19 cellular contexts compared by ENCODE assay signal in genomic region chr22:48781868-48782267, GRCh38.
"Had no signal": no experiment of that assay in that cellular context is flagged by ENCODE, and none has a peak within 500 bp of the region (broad histone marks: within the 10 kb centered on the region; RNA-seq: fewer than 3 reads in every experiment).

No MANE protein-coding gene starts in this region.

- H3K4me3 Mint-ChIP-seq: immature natural killer cell, naive B cell, nephron had no signal

- H3K27ac Mint-ChIP-seq: immature natural killer cell, naive B cell, nephron had no signal

- H3K27me3 ChIP-seq: dorsolateral prefrontal cortex, foreskin keratinocyte, left lung, neutrophil, right atrium auricular region had no signal

- H3K4me3 ChIP-seq: dorsolateral prefrontal cortex, esophagus squamous epithelium, left lung, lower lobe of right lung, right atrium auricular region, smooth muscle cell had no signal

- H3K36me3 Mint-ChIP-seq: immature natural killer cell had no signal

- H3K9me3 ChIP-seq: lower lobe of right lung, neutrophil had no signal

- H3K4me1 ChIP-seq: esophagus squamous epithelium, foreskin keratinocyte, left lung, lower lobe of right lung, right atrium auricular region had no signal

- H3K4me1 Mint-ChIP-seq: immature natural killer cell, naive B cell, nephron had no signal

- ATAC-seq: foreskin keratinocyte, left lung, lower lobe of right lung had no signal

- H3K4me2 ChIP-seq: smooth muscle cell had no signal

- DNase-seq: cortex of kidney; effector memory CD4-positive, alpha-beta T cell; esophagus squamous epithelium; foreskin keratinocyte; immature natural killer cell; left lung; lower lobe of right lung; mesenchymal stem cell; naive B cell; posterior cingulate gyrus; stimulated activated CD4-positive, alpha-beta T cell treated with anti-CD3 and anti-CD28 coated beads, Interleukin-2, amount 100 ng/mL, for 48 hours; stimulated activated naive CD4-positive, alpha-beta T cell treated with Interleukin-2 at 50 U/mL for 16 hours; trophoblast cell had no signal

- H3K27ac ChIP-seq: dorsolateral prefrontal cortex, epithelial cell of prostate, esophagus squamous epithelium, foreskin keratinocyte, left lung, lower lobe of right lung, neutrophil, right atrium auricular region had no signal

- H3K36me3 ChIP-seq: esophagus squamous epithelium, left lung, lower lobe of right lung, neutrophil, right atrium auricular region had no signal
